In the genomic region with DNA sequence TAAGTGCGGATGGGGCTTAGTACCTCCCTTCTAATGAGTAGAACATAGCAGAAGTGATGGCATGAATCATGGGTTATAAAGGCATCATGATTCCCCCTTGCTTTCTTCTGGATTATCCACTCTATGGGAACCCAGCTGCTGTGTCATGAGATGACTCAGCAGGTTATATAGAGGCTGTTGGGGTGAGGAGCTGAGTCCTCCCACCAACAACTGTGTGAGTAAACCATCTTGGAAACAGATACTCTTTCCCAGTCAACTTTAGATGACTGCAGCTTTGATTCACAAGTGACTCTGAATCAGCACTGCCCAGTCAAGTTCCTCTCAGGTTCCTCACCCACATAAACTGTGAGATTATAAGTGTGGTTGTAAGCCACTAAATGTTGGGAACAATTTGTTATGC, we compare ENCODE assay signal across 14 cellular contexts. TPM values are rescaled to one million over a fixed set of nuclear protein-coding genes. Genes with fewer than 3 reads are reported as not detected.
DNase-seq lines count a peak whose midpoint lies in the region; ATAC-seq, FAIRE-seq and TF ChIP-seq lines count a peak whose summit lies in the region.
"Had no signal": no experiment of that assay in that cellular context is flagged by ENCODE, and none has a peak within 500 bp of the region (broad histone marks: within the 10 kb centered on the region; RNA-seq: fewer than 3 reads in every experiment).

No MANE protein-coding gene starts in this region.

- H3K27ac ChIP-seq in HepG2 (ENCODE audit: extremely low read length, insufficient read depth, low read length) (no peak overlapping the region), right lobe of liver (no peak overlapping the region), RWPE2 (ENCODE audit: poor library complexity, severe bottlenecking) (peak overlapping the region; percentile 10), thyroid gland (no peak overlapping the region)
- H3K27ac ChIP-seq: VCaP had no signal

- ATAC-seq in HepG2 (no peak), right lobe of liver (no peak), RWPE2 (ENCODE audit: low read depth) (peak; percentile 88)
- ATAC-seq: Right ventricle myocardium inferior had no signal

- no peak overlapping the region for H3K9ac ChIP-seq in HepG2 (ENCODE audit: insufficient read depth, low read depth, low read length)

- FAIRE-seq in HepG2 (lab: Jason Lieb, UNC): no peak

- TF ChIP-seq CTCF in HepG2 (CRISPR knock-in tag; IDR thresholded peaks at IDR 0.05) (no peak), right lobe of liver (IDR thresholded peaks at IDR 0.05) (no peak), RWPE2 (IDR thresholded peaks at IDR 0.05; ENCODE audit: poor library complexity, severe bottlenecking) (no peak), thyroid gland (IDR thresholded peaks at IDR 0.05) (no peak)

- H4K20me1 ChIP-seq in HepG2 (ENCODE audit: insufficient read depth, low read length): no peaks in the 10 kb centered on the region

- TF ChIP-seq EP300 in HepG2 (IDR thresholded peaks at IDR 0.05; ENCODE audit: low read depth in 2 of 2, low read length in 2 of 2) (no peak), HepG2 (CRISPR knock-in tag; IDR thresholded peaks at IDR 0.05; ENCODE audit: borderline replicate concordance) (no peak)

- CTCF ChIA-PET in HepG2 (lab: Yijun Ruan, JAX; ENCODE audit: low intra/inter-chr PET ratio, low total read pairs): no interaction called here

- H3K4me3 ChIP-seq in HepG2 (replicated peaks in 1 of 3; ENCODE audit: insufficient read depth in 1 of 3, low read depth in 2 of 3, low read length in 3 of 3) (no peak overlapping the region), right lobe of liver (no peak overlapping the region), RWPE2 (ENCODE audit: severe bottlenecking) (no peak overlapping the region), thyroid gland (replicated peaks in 1 of 3) (no peak overlapping the region)
- H3K4me3 ChIP-seq: transverse colon had no signal

- H2AFZ ChIP-seq in HepG2 (ENCODE audit: low read length): no peak overlapping the region

- no TSS peak for BruUV-seq in HepG2 (replicated peaks; lab: Mats Ljungman, UMichigan)

- H3K4me1 ChIP-seq in HepG2 (ENCODE audit: insufficient read depth, low read length): no peaks in the 10 kb centered on the region
- no peaks in the 10 kb centered on the region for H3K4me1 ChIP-seq in right lobe of liver
- H3K4me1 ChIP-seq in RWPE2 (ENCODE audit: insufficient read depth, poor library complexity, severe bottlenecking): peaks cover 20% of the 10 kb centered on the region
- H3K4me1 ChIP-seq in thyroid gland: no peaks in the 10 kb centered on the region

- H3K4me2 ChIP-seq in HepG2 (ENCODE audit: low read depth, low read length): no peak overlapping the region

- H3K79me2 ChIP-seq in HepG2 (ENCODE audit: insufficient read depth, low read length): no peaks in the 10 kb centered on the region

- TF ChIP-seq RAD21 in HepG2 (CRISPR knock-in tag; IDR thresholded peaks at IDR 0.05): no peak

- 0% methylated on average over 1 of the region's 1 CpG for WGBS in HepG2 (ENCODE audit: low lambda C conversion rate)
- WGBS in right lobe of liver (ENCODE audit: insufficient coverage, low coverage, low lambda C conversion rate, missing lambda C conversion rate): 47% methylated on average over 1 of the region's 1 CpG
- 97 to 100% methylated on average over 1 of the region's 1 CpG for WGBS in thyroid gland, 2 donors

- no peaks in the 10 kb centered on the region for H3K36me3 ChIP-seq in HepG2 (replicated peaks in 1 of 2; ENCODE audit: control insufficient read depth in 1 of 2, insufficient read depth in 2 of 2, low read length in 2 of 2)
- no peaks in the 10 kb centered on the region for H3K36me3 ChIP-seq in right lobe of liver
- peaks cover 18% of the 10 kb centered on the region for H3K36me3 ChIP-seq in RWPE2 (ENCODE audit: low read depth)
- H3K36me3 ChIP-seq in thyroid gland: no peaks in the 10 kb centered on the region
- H3K36me3 ChIP-seq: transverse colon had no signal

- H3K27me3 ChIP-seq in HepG2 (ENCODE audit: control insufficient read depth in 1 of 2, insufficient read depth in 2 of 2, low read length in 2 of 2) (no peaks in the 10 kb centered on the region), right lobe of liver (no peaks in the 10 kb centered on the region), RWPE2 (ENCODE audit: insufficient read depth, poor library complexity, severe bottlenecking) (no peaks in the 10 kb centered on the region), thyroid gland (no peaks in the 10 kb centered on the region)
- H3K27me3 ChIP-seq: transverse colon had no signal

- TF ChIP-seq POLR2A in HepG2 (IDR thresholded peaks at IDR 0.05; ENCODE audit: insufficient read depth in 1 of 2, low read depth in 2 of 2, low read length in 2 of 2) (no peak), right lobe of liver (IDR thresholded peaks at IDR 0.05) (no peak), thyroid gland (IDR thresholded peaks at IDR 0.05) (no peak)

- in situ Hi-C loops in HepG2 (cut with HindIII; ENCODE audit: extremely low pct_ligation_motif_present, low pct_unique_long_range_greater_than_20kb): no loop called here

- no peak for DNase-seq in HepG2 (ENCODE audit: low spot score)
- no peak for DNase-seq in right lobe of liver
- no peak for DNase-seq in RWPE2 (ENCODE audit: low spot score)
- peak; percentile 9 for DNase-seq in fibroblast of the conjunctiva (ENCODE audit: low read depth)
- no peak for DNase-seq in cerebellar nuclear complex (lab: John Stamatoyannopoulos, UW)
- no peak for DNase-seq in epidermal melanocyte (ENCODE audit: insufficient read length, low spot score)
- no peak for DNase-seq in stimulated activated naive CD4-positive, alpha-beta T cell (lab: John Stamatoyannopoulos, UW)
- DNase-seq in thyroid gland: no peak
- DNase-seq: activated CD8-positive, alpha-beta memory T cell treated with anti-CD3 and anti-CD28 coated beads, Interleukin-2, amount 50 U/mL, for 4 hours; DND-41; NCI-H2227 treated with DMSO at 0.1 percent for 48 hours; transverse colon had no signal

- H3K9me3 ChIP-seq in HepG2 (ENCODE audit: low read length) (no peaks in the 10 kb centered on the region), right lobe of liver (no peaks in the 10 kb centered on the region), RWPE2 (ENCODE audit: severe bottlenecking) (no peaks in the 10 kb centered on the region), thyroid gland (no peaks in the 10 kb centered on the region)
- H3K9me3 ChIP-seq: transverse colon had no signal

- POLR2A ChIA-PET in HepG2 (lab: Yijun Ruan, JAX): no interaction called here

- intact Hi-C loops in HepG2 (cut with micrococcal nuclease; ENCODE audit: unreplicated experiment): no loop called here
- intact Hi-C loops in right lobe of liver (cut with DNase I): no loop called here
- intact Hi-C loops in thyroid gland (cut with DNase I): no loop called here

TF ChIP-seq in HepG2, 621 proteins besides CTCF, POLR2A, EP300 and RAD21:
- TF ChIP-seq MAFK (conservative IDR thresholded peaks at IDR 0.05 in 1 of 2, IDR thresholded peaks at IDR 0.05 in 1 of 2; ENCODE audit: low read length in 2 of 2) (0 out of 4 replicates have a peak, but pooled peaks of 1 of the 2 experiments have one; percentile 12), NFE2L2 (IDR thresholded peaks at IDR 0.05; ENCODE audit: low read length) (peak; percentile 57), RBFOX2 (IDR thresholded peaks at IDR 0.05; ENCODE audit: low read depth, low read length) (no peak)

RNA-seq across cellular contexts. Expression of a gene that starts 46.3 kb away (rescaled TPM):
- not detected in 2 replicates for total RNA-seq in HepG2 (2016; rRNA removed; fragmentation: Illumina TruSeq; extraction: Trizol)
- total RNA-seq in HepG2 (2016; cell fraction: cytosol; rRNA removed; fragmentation: Illumina TruSeq; extraction: Trizol; ENCODE audit: low read depth): not detected in 2 replicates
- total RNA-seq in HepG2 (2016; cell fraction: insoluble cytoplasmic fraction; rRNA removed; fragmentation: Illumina TruSeq; extraction: Trizol): not detected in 2 replicates
- not detected in 2 replicates for total RNA-seq in HepG2 (2016; cell fraction: membrane; rRNA removed; fragmentation: Illumina TruSeq; extraction: Trizol)
- total RNA-seq in HepG2 (2016; cell fraction: nucleus; rRNA removed; fragmentation: Illumina TruSeq; extraction: Trizol): not detected in 2 replicates
- not detected in 2 replicates for polyA plus RNA-seq in HepG2 (2011; rRNA removed)
- not detected in 2 replicates for polyA plus RNA-seq in HepG2 (2011; cell fraction: cytosol; rRNA removed)
- polyA plus RNA-seq in HepG2 (2011; cell fraction: nucleus; rRNA removed): not detected in 2 replicates
- polyA plus RNA-seq in HepG2 (2012): not detected in 2 replicates
- polyA plus RNA-seq in HepG2 (2016; cell fraction: cytosol; fragmentation: Illumina TruSeq; extraction: Trizol; ENCODE audit: low read depth): not detected in 2 replicates
- polyA plus RNA-seq in HepG2 (2016; cell fraction: insoluble cytoplasmic fraction; fragmentation: Illumina TruSeq; extraction: Trizol; ENCODE audit: low read depth): not detected in 2 replicates
- polyA plus RNA-seq in HepG2 (2016; cell fraction: membrane; fragmentation: Illumina TruSeq; extraction: Trizol; ENCODE audit: low read depth): not detected in 2 replicates
- not detected in 2 replicates for polyA plus RNA-seq in HepG2 (2016; cell fraction: nucleus; fragmentation: Illumina TruSeq; extraction: Trizol; ENCODE audit: insufficient read depth, low read depth)
- polyA minus RNA-seq in HepG2 (2011; rRNA and poly(A)+ RNA removed; ENCODE audit: low replicate concordance): 8.5 TPM in 1 of 2 replicates, not detected in the other
- polyA minus RNA-seq in HepG2 (2011; cell fraction: cytosol; rRNA and poly(A)+ RNA removed): not detected in 2 replicates
- polyA minus RNA-seq in HepG2 (2011; cell fraction: nucleus; rRNA and poly(A)+ RNA removed): not detected in 2 replicates
- under 1 TPM; 0.07 to 0.55 (median 0.18) TPM for total RNA-seq in right lobe of liver
- total RNA-seq in thyroid gland: 10 to 100 TPM; 20.3 to 29.9 (median 23.5) TPM

Comparison
In these comparisons a context has a peak if more than half of its experiments do, and no peak if none do; other contexts are left out.
1. RNA of a gene that starts 46.3 kb away (total RNA-seq): 20.3 to 29.9 TPM in thyroid gland; 0.07 to 0.55 TPM in right lobe of liver and not detected in HepG2; every median in the first group is over 10 times any median in the second.